12 cellular contexts compared by ENCODE assay signal in the genomic region with DNA sequence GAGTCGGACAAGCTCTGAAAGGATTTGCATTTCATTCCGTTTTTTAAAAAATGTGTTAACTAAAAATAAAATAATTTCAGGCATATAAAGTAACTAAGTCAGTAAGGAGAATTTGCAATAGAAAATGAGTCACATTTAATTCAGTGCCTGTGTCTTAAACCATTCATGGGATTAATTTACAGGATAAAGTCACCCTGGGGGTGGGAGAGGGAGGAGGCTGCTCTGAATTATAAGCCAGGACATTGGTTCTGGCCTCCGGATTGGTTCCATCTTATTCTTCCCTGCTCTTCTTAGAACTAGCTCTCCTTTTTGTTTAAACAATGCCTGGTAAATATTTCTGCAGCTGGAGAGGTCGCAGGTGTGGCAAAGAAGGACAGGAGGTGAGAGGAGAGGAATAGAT.
A peak's percentile ranks its signal among the peaks of the same experiment; 100 is the strongest.
DNase-seq lines count a peak whose midpoint lies in the region; ATAC-seq and TF ChIP-seq lines count a peak whose summit lies in the region.
"Had no signal": no experiment of that assay in that cellular context is flagged by ENCODE, and none has a peak within 500 bp of the region (broad histone marks: within the 10 kb centered on the region; RNA-seq: fewer than 3 reads in every experiment).

No MANE protein-coding gene starts in this region.

- H3K4me1 Mint-ChIP-seq in T-helper 2 cell treated with Interferon-gamma antibody and Interleukin-4, amounts not matched to agents 5 μg/mL and 100 μg/mL, for 36 hours (ENCODE audit: low read depth), result peaks cover 10% of the 10 kb centered on the region
- peaks cover 10% of the 10 kb centered on the region for H3K4me1 Mint-ChIP-seq in activated naive CD8-positive, alpha-beta T cell treated with anti-CD3 and anti-CD28 coated beads for 36 hours

- H3K36me3 ChIP-seq in Loucy (ENCODE audit: insufficient read depth, low read length) (no peaks in the 10 kb centered on the region), osteoblast (ENCODE audit: insufficient read depth, low read length) (no peaks in the 10 kb centered on the region)
- H3K36me3 ChIP-seq: thyroid gland had no signal

- H3K36me3 Mint-ChIP-seq in T-helper 2 cell treated with Interferon-gamma antibody and Interleukin-4, amounts not matched to agents 5 μg/mL and 100 μg/mL, for 36 hours (ENCODE audit: low read depth), result peaks cover 1% of the 10 kb centered on the region
- no peaks in the 10 kb centered on the region for H3K36me3 Mint-ChIP-seq in activated naive CD8-positive, alpha-beta T cell treated with anti-CD3 and anti-CD28 coated beads for 36 hours
- H3K36me3 Mint-ChIP-seq: T-cell had no signal

- no peaks in the 10 kb centered on the region for H3K9me3 ChIP-seq in Loucy (ENCODE audit: insufficient read depth, low read depth, low read length)
- no peaks in the 10 kb centered on the region for H3K9me3 ChIP-seq in osteoblast (ENCODE audit: low read depth, low read length)
- H3K9me3 ChIP-seq: thyroid gland had no signal

- no peak for DNase-seq in T-helper 2 cell treated with Interferon-gamma antibody and Interleukin-4, amounts not matched to agents 5 μg/mL and 100 μg/mL, for 36 hours (ENCODE audit: low spot score)
- DNase-seq in T-helper 2 cell, result no peak
- no peak for DNase-seq in activated naive CD8-positive, alpha-beta T cell treated with anti-CD3 and anti-CD28 coated beads for 36 hours
- peak; percentile 5 for DNase-seq in osteoblast (ENCODE audit: insufficient read length, low spot score, missing footprints)
- DNase-seq in NCI-H1092 treated with DMSO at 0.1 percent for 48 hours (lab: John Stamatoyannopoulos, UW), result no peak
- no peak for DNase-seq in substantia nigra (lab: John Stamatoyannopoulos, UW)
- DNase-seq: NCI-H2171 treated with DMSO at 0.1 percent for 48 hours, T-cell, thyroid gland had no signal

- H2AFZ ChIP-seq in Loucy (ENCODE audit: low read length) (peak overlapping the region; percentile 96), osteoblast (ENCODE audit: low read length) (no peak overlapping the region)

- peak overlapping the region; percentile 75 for H3K4me3 ChIP-seq in Loucy (ENCODE audit: low read length, poor library complexity, severe bottlenecking)
- no peak overlapping the region for H3K4me3 ChIP-seq in osteoblast (ENCODE audit: insufficient read depth, low read length)
- H3K4me3 ChIP-seq: thyroid gland had no signal

- H3K27ac ChIP-seq in osteoblast (ENCODE audit: low read depth, low read length), result peak overlapping the region; percentile 0
- H3K27ac ChIP-seq in substantia nigra (ENCODE audit: low read depth, low read length, poor library complexity, severe bottlenecking), result no peak overlapping the region
- H3K27ac ChIP-seq: epithelial cell of prostate, thyroid gland had no signal

- no peaks in the 10 kb centered on the region for H4K20me1 ChIP-seq in Loucy (ENCODE audit: insufficient read depth, low read length, poor library complexity, severe bottlenecking)
- no peaks in the 10 kb centered on the region for H4K20me1 ChIP-seq in osteoblast (ENCODE audit: insufficient read depth, low read length)

- TF ChIP-seq CTCF in Loucy (conservative IDR thresholded peaks at IDR 0.05; ENCODE audit: low read length) (no peak), osteoblast (IDR thresholded peaks at IDR 0.05; ENCODE audit: extremely low read depth, low read depth, low read length) (no peak)

- H3F3A ChIP-seq in Loucy (ENCODE audit: low read depth), result no peaks in the 10 kb centered on the region

- peak overlapping the region; percentile 59 for H3K9ac ChIP-seq in Loucy (ENCODE audit: low read depth, low read length, poor library complexity, severe bottlenecking)

- H3K27me3 ChIP-seq in Loucy (ENCODE audit: insufficient read depth, low read length, poor library complexity, severe bottlenecking) (no peaks in the 10 kb centered on the region), osteoblast (ENCODE audit: insufficient read depth, low read length) (peaks cover 5% of the 10 kb centered on the region)
- H3K27me3 ChIP-seq: thyroid gland had no signal

- H3K27me3 Mint-ChIP-seq in T-helper 2 cell treated with Interferon-gamma antibody and Interleukin-4, amounts not matched to agents 5 μg/mL and 100 μg/mL, for 36 hours (ENCODE audit: low read depth), result peaks cover 4% of the 10 kb centered on the region
- no peaks in the 10 kb centered on the region for H3K27me3 Mint-ChIP-seq in activated naive CD8-positive, alpha-beta T cell treated with anti-CD3 and anti-CD28 coated beads for 36 hours

- peaks cover 5% of the 10 kb centered on the region for H3K9me3 Mint-ChIP-seq in T-helper 2 cell treated with Interferon-gamma antibody and Interleukin-4, amounts not matched to agents 5 μg/mL and 100 μg/mL, for 36 hours
- H3K9me3 Mint-ChIP-seq in activated naive CD8-positive, alpha-beta T cell treated with anti-CD3 and anti-CD28 coated beads for 36 hours, result no peaks in the 10 kb centered on the region
- H3K9me3 Mint-ChIP-seq: T-cell had no signal

- peaks cover 9% of the 10 kb centered on the region for H3K4me1 ChIP-seq in Loucy (ENCODE audit: insufficient read depth, low read length, poor library complexity, severe bottlenecking)
- H3K4me1 ChIP-seq in osteoblast (ENCODE audit: insufficient read depth, low read length), result peaks cover 10% of the 10 kb centered on the region
- H3K4me1 ChIP-seq: thyroid gland had no signal

- H3K4me2 ChIP-seq in Loucy (ENCODE audit: low read depth, low read length, poor library complexity, severe bottlenecking) (peak overlapping the region; percentile 81), osteoblast (ENCODE audit: insufficient read depth, low read length) (peak overlapping the region; percentile 85)

- no peak overlapping the region for H3K27ac Mint-ChIP-seq in T-helper 2 cell treated with Interferon-gamma antibody and Interleukin-4, amounts not matched to agents 5 μg/mL and 100 μg/mL, for 36 hours
- peak overlapping the region; percentile 77 for H3K27ac Mint-ChIP-seq in activated naive CD8-positive, alpha-beta T cell treated with anti-CD3 and anti-CD28 coated beads for 36 hours

- peak overlapping the region; percentile 79 for H3K4me3 Mint-ChIP-seq in T-helper 2 cell treated with Interferon-gamma antibody and Interleukin-4, amounts not matched to agents 5 μg/mL and 100 μg/mL, for 36 hours
- H3K4me3 Mint-ChIP-seq in activated naive CD8-positive, alpha-beta T cell treated with anti-CD3 and anti-CD28 coated beads for 36 hours, result no peak overlapping the region

- ATAC-seq in HG03280 (IDR thresholded peaks at IDR 0.05; ENCODE audit: unreplicated experiment), result no peak

- H3K9me2 ChIP-seq in Loucy (replicated peaks; ENCODE audit: low read depth, low read length), result no peaks in the 10 kb centered on the region

- no peaks in the 10 kb centered on the region for H3K79me2 ChIP-seq in Loucy (ENCODE audit: insufficient read depth, low read length)
- H3K79me2 ChIP-seq in osteoblast (ENCODE audit: insufficient read depth, low read length), result no peaks in the 10 kb centered on the region
